ENCODE assay signal across 15 cellular contexts in the genomic region with DNA sequence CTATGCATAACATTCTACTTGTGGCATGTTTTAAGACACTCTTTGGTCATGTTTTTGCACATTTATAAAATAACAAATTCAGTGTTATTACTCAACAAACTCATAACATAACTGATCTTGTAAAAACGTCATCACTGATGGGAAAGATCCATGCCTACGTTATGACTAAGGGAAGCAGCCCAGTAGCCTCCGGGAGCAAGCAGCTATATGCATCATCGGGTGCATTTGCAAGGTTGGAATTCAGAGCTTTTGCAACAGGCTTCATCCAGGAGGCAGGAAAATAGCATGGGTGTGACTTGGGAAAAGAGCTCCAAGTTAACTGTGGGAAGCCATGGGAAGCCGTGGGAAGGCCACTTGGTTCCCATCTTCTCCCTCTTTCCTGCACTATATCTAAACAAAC.
DNase-seq lines count a peak whose midpoint lies in the region; ATAC-seq, FAIRE-seq and TF ChIP-seq lines count a peak whose summit lies in the region.
"Had no signal": no experiment of that assay in that cellular context is flagged by ENCODE, and none has a peak within 500 bp of the region (broad histone marks: within the 10 kb centered on the region; RNA-seq: fewer than 3 reads in every experiment).

No MANE protein-coding gene starts in this region.

- no peak overlapping the region for H3K9ac ChIP-seq in K562 (ENCODE audit: insufficient read depth in 1 of 2, low read depth in 2 of 2, low read length in 2 of 2)

- H3K36me3 ChIP-seq in K562 (ENCODE audit: control insufficient read depth, insufficient read depth, low read length) = no peaks in the 10 kb centered on the region
- H3K36me3 ChIP-seq: BE2C, gastrocnemius medialis had no signal

- ATAC-seq in K562 (no peak), HG03439 (IDR thresholded peaks at IDR 0.05; ENCODE audit: unreplicated experiment) (no peak), GM18511 (IDR thresholded peaks at IDR 0.05; ENCODE audit: unreplicated experiment) (no peak), GM21367 (IDR thresholded peaks at IDR 0.05; ENCODE audit: unreplicated experiment) (no peak)
- ATAC-seq: gastrocnemius medialis had no signal

- H3K27me3 ChIP-seq in K562 (ENCODE audit: control insufficient read depth in 2 of 2, insufficient read depth in 2 of 2, low read length in 2 of 2) = no peaks in the 10 kb centered on the region
- H3K27me3 ChIP-seq: BE2C, gastrocnemius medialis had no signal

- no peak for TF ChIP-seq CTCF in AG04449 (IDR thresholded peaks at IDR 0.05; ENCODE audit: insufficient read depth, low read length, missing control alignments)
- TF ChIP-seq CTCF in K562 (IDR thresholded peaks at IDR 0.05 in 2 of 3, conservative IDR thresholded peaks at IDR 0.05 in 1 of 3; ENCODE audit: insufficient read depth in 2 of 3, low read depth in 1 of 3, low read length in 3 of 3) = no peak

- FAIRE-seq in K562 (lab: Jason Lieb, UNC) = no peak
- FAIRE-seq: GM19239 had no signal

- 27% methylated on average over 5 of the region's 5 CpGs for WGBS in K562 (ENCODE audit: insufficient coverage, low coverage, missing lambda C conversion rate)

- H4K20me1 ChIP-seq in K562 (replicated peaks; ENCODE audit: control insufficient read depth, insufficient read depth, low read length) = no peaks in the 10 kb centered on the region; the same call in 1 of the 2 replicates

- intact Hi-C loops in K562 (cut with micrococcal nuclease) = no loop called here

- no peaks in the 10 kb centered on the region for H3K9me3 ChIP-seq in K562 (replicated peaks; ENCODE audit: control insufficient read depth, insufficient read depth, low read depth, low read length)
- H3K9me3 ChIP-seq: BE2C, gastrocnemius medialis had no signal

- H3K79me2 ChIP-seq in K562 (ENCODE audit: control insufficient read depth, insufficient read depth, low read length) = no peaks in the 10 kb centered on the region

- DNase-seq in AG04449 (ENCODE audit: low read depth, low spot score) (peak; percentile 100), HS-5 (ENCODE audit: low read depth) (peak; percentile 95), K562 (ENCODE audit: extremely low read depth in 1 of 4, low spot score in 3 of 4) (no peak), iPS-NIHi7 (ENCODE audit: extremely low spot score) (peak; percentile 41), DMS114 treated with DMSO at 0.1 percent for 48 hours (lab: John Stamatoyannopoulos, UW; ENCODE audit: unreplicated experiment) (no peak)
- DNase-seq: activated CD4-positive, alpha-beta T cell treated with anti-CD3 and anti-CD28 coated beads, Interleukin-2, amount 50 U/mL, for 1 hour; BE2C; gastrocnemius medialis; midbrain; small intestine had no signal

- no peaks in the 10 kb centered on the region for H3K9me1 ChIP-seq in K562 (ENCODE audit: control insufficient read depth, insufficient read depth, low read length)

- H2AFZ ChIP-seq in K562 (ENCODE audit: low read depth, low read length) = peak overlapping the region; percentile 14; the same call in 1 of the 2 replicates

- peaks cover 0 to 14% of the 10 kb centered on the region in 2 experiments; a peak in 2 of 5 replicates for H3K4me1 ChIP-seq in K562 (replicated peaks in 1 of 2; ENCODE audit: control insufficient read depth in 2 of 2, insufficient read depth in 2 of 2, low read length in 2 of 2)

- no peak overlapping the region for H3K27ac ChIP-seq in K562 (ENCODE audit: extremely low read depth, low read depth, low read length)
- H3K27ac ChIP-seq: gastrocnemius medialis, SK-N-MC had no signal

- POLR2A ChIA-PET in AG04449 (lab: Yijun Ruan, JAX) (interaction anchor here (0.5 to 1.0 kb wide), 4 partner anchors 38 to 418 kb away, joined by 3 read pairs; no protein-coding TSS in a partner anchor), K562 (lab: Yijun Ruan, JAX) (no interaction called here)

- in situ Hi-C loops in K562 (cut with MboI) = no loop called here

- TF ChIP-seq EP300 in K562 (IDR thresholded peaks at IDR 0.05; ENCODE audit: low read length) = no peak

- BruUV-seq in K562 (replicated peaks; lab: Mats Ljungman, UMichigan) = no TSS peak

- TF ChIP-seq RAD21 in K562 (CRISPR knock-in tag; conservative IDR thresholded peaks at IDR 0.05 in 1 of 2, IDR thresholded peaks at IDR 0.05 in 1 of 2) = no peak

- no peak overlapping the region for H3K4me3 ChIP-seq in AG04449 (ENCODE audit: low read depth, low read length)
- no peak overlapping the region for H3K4me3 ChIP-seq in K562
- H3K4me3 ChIP-seq: gastrocnemius medialis, SK-N-MC had no signal

- CTCF ChIA-PET in AG04449 (lab: Yijun Ruan, JAX) (interaction anchor here (0.9 to 2.5 kb wide), 3 partner anchors 23 to 233 kb away, joined by 3 to 7 read pairs (median 6); no protein-coding TSS in a partner anchor), K562 (lab: Yijun Ruan, JAX; ENCODE audit: low intra/inter-chr PET ratio) (no interaction called here)

- no peak for TF ChIP-seq POLR2A in K562 (conservative IDR thresholded peaks at IDR 0.05)

- H3K4me2 ChIP-seq in K562 (ENCODE audit: insufficient read depth, low read length) = no peak overlapping the region

TF ChIP-seq in K562, 482 proteins besides CTCF, POLR2A, EP300 and RAD21:
- TF ChIP-seq ZNF253 (CRISPR knock-in tag; conservative IDR thresholded peaks at IDR 0.05) (no peak), ZNF134 (CRISPR knock-in tag; conservative IDR thresholded peaks at IDR 0.05) (no peak), RBFOX2 (IDR thresholded peaks at IDR 0.05; ENCODE audit: low read depth, low read length) (no peak), SP2 (IDR thresholded peaks at IDR 0.05; ENCODE audit: extremely low read depth, low read depth, low read length, poor library complexity, severe bottlenecking) (no peak), DPF2 (IDR thresholded peaks at IDR 0.05) (no peak), RBBP5 (IDR thresholded peaks at IDR 0.05; ENCODE audit: borderline replicate concordance, insufficient read depth, low read length, poor library complexity, severe bottlenecking) (no peak), SNIP1 (IDR thresholded peaks at IDR 0.05; ENCODE audit: low read depth) (no peak), ZNF584 (CRISPR knock-in tag; IDR thresholded peaks at IDR 0.05; ENCODE audit: low read depth) (no peak), BCOR (IDR thresholded peaks at IDR 0.05) (no peak), MEF2D (tag; conservative IDR thresholded peaks at IDR 0.05; ENCODE audit: low read depth) (no peak), RBM34 (IDR thresholded peaks at IDR 0.05; ENCODE audit: borderline replicate concordance, insufficient read depth, low read length) (no peak), ZZZ3 (IDR thresholded peaks at IDR 0.05) (no peak)
- TF ChIP-seq, protein P1, sequence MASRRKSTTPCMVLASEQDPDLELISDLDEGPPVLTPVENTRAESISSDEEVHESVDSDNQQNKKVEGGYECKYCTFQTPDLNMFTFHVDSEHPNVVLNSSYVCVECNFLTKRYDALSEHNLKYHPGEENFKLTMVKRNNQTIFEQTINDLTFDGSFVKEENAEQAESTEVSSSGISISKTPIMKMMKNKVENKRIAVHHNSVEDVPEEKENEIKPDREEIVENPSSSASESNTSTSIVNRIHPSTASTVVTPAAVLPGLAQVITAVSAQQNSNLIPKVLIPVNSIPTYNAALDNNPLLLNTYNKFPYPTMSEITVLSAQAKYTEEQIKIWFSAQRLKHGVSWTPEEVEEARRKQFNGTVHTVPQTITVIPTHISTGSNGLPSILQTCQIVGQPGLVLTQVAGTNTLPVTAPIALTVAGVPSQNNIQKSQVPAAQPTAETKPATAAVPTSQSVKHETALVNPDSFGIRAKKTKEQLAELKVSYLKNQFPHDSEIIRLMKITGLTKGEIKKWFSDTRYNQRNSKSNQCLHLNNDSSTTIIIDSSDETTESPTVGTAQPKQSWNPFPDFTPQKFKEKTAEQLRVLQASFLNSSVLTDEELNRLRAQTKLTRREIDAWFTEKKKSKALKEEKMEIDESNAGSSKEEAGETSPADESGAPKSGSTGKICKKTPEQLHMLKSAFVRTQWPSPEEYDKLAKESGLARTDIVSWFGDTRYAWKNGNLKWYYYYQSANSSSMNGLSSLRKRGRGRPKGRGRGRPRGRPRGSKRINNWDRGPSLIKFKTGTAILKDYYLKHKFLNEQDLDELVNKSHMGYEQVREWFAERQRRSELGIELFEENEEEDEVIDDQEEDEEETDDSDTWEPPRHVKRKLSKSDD (conservative IDR thresholded peaks at IDR 0.05; ENCODE audit: low read length) = no peak
- TF ChIP-seq, protein P2, sequence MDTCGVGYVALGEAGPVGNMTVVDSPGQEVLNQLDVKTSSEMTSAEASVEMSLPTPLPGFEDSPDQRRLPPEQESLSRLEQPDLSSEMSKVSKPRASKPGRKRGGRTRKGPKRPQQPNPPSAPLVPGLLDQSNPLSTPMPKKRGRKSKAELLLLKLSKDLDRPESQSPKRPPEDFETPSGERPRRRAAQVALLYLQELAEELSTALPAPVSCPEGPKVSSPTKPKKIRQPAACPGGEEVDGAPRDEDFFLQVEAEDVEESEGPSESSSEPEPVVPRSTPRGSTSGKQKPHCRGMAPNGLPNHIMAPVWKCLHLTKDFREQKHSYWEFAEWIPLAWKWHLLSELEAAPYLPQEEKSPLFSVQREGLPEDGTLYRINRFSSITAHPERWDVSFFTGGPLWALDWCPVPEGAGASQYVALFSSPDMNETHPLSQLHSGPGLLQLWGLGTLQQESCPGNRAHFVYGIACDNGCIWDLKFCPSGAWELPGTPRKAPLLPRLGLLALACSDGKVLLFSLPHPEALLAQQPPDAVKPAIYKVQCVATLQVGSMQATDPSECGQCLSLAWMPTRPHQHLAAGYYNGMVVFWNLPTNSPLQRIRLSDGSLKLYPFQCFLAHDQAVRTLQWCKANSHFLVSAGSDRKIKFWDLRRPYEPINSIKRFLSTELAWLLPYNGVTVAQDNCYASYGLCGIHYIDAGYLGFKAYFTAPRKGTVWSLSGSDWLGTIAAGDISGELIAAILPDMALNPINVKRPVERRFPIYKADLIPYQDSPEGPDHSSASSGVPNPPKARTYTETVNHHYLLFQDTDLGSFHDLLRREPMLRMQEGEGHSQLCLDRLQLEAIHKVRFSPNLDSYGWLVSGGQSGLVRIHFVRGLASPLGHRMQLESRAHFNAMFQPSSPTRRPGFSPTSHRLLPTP (IDR thresholded peaks at IDR 0.05; ENCODE audit: borderline replicate concordance, extremely low read depth, insufficient read length) = no peak

Comparison
In these comparisons a context has a peak if more than half of its experiments do, and no peak if none do; other contexts are left out.
1. DNase-seq: peak in AG04449 (single experiment), HS-5 (single experiment) and iPS-NIHi7 (single experiment); none in K562 (0 of 4) and DMS114 treated with DMSO at 0.1 percent for 48 hours (single experiment).